11 cellular contexts compared by ENCODE assay signal in the genomic region with DNA sequence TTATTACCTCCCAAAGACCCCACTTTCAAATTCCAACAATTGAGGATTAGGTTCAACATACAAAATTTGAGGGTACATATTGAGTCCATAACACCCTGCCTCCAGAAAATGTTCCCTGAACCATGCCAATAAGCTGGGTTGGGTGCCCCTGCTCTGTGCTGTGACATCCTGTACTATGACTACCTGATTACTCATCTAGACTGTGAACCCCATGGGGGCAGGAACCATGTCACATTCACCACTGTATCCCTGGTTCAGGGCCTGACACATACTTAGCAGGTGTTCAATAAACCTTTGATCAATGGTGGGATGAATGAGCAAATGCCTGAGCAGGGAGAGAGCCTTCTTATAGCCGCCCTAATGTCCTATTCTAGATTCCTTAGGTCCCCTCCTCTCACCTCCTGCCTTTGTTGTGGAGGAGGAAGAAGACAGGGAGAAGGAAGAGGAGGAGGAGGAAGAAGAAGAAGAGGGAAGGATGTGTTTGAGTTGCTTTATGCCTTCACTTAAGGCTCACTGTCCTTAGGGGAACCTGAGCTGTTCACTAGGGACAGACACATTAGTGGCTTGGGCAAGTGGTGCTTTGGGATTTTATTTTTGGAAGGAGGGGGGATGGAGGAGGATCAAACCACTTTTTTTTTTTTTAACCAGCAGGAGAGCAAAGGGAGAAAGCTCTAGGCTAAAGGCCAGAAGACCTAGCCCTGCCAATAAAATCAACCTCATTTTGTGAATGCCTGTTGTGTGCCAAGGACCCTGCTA. TPM values are rescaled to one million over a fixed set of nuclear protein-coding genes. Genes with fewer than 3 reads are reported as not detected.
DNase-seq lines count a peak whose midpoint lies in the region; ATAC-seq and TF ChIP-seq lines count a peak whose summit lies in the region.
"Had no signal": no experiment of that assay in that cellular context is flagged by ENCODE, and none has a peak within 500 bp of the region (broad histone marks: within the 10 kb centered on the region; RNA-seq: fewer than 3 reads in every experiment).

No MANE protein-coding gene starts in this region.

- ATAC-seq in aorta (ENCODE audit: low FRiP score) = no peak
- ATAC-seq: pancreas had no signal

- H3K36me3 ChIP-seq in left ventricle myocardium inferior (peaks cover 57% of the 10 kb centered on the region), aorta (ENCODE audit: control insufficient read depth in 1 of 2, insufficient read depth in 2 of 2, low read length in 1 of 2) (no peaks in the 10 kb centered on the region)
- H3K36me3 ChIP-seq: cardiac muscle cell had no signal

- peak overlapping the region; percentile 42 for H3K27ac ChIP-seq in left ventricle myocardium inferior (replicated peaks)
- H3K27ac ChIP-seq in aorta (ENCODE audit: low read depth in 1 of 2, low read length in 2 of 2) = no peak overlapping the region
- H3K27ac ChIP-seq: cardiac muscle cell, pancreas had no signal

- TF ChIP-seq CTCF in left ventricle myocardium inferior (IDR thresholded peaks at IDR 0.05; ENCODE audit: borderline replicate concordance) = no peak

- no peaks in the 10 kb centered on the region for H3K27me3 ChIP-seq in left ventricle myocardium inferior (ENCODE audit: low read depth)
- no peaks in the 10 kb centered on the region for H3K27me3 ChIP-seq in aorta (ENCODE audit: control insufficient read depth in 1 of 2, insufficient read depth in 2 of 2, low read length in 1 of 2)
- H3K27me3 ChIP-seq: cardiac muscle cell, pancreas had no signal

- intact Hi-C loops in left ventricle myocardium inferior (cut with micrococcal nuclease) = no loop called here
- intact Hi-C loops in aorta (cut with DNase I) = no loop called here

- WGBS in aorta, 2 donors = 86 to 100% methylated on average over 1 of the region's 1 CpG

- H3K4me1 ChIP-seq in left ventricle myocardium inferior (peaks cover 51% of the 10 kb centered on the region), aorta (ENCODE audit: control insufficient read depth in 1 of 2, insufficient read depth in 2 of 2, low read length in 2 of 2) (no peaks in the 10 kb centered on the region)
- H3K4me1 ChIP-seq: pancreas had no signal

- no peak overlapping the region for H3K4me3 ChIP-seq in left ventricle myocardium inferior
- H3K4me3 ChIP-seq in aorta (ENCODE audit: low read length in 2 of 2) = no peak overlapping the region
- H3K4me3 ChIP-seq: cardiac muscle cell, pancreas had no signal

- H3K9me3 ChIP-seq in left ventricle myocardium inferior (replicated peaks) = no peaks in the 10 kb centered on the region
- H3K9me3 ChIP-seq in aorta (ENCODE audit: control insufficient read depth, low read length) = no peaks in the 10 kb centered on the region
- H3K9me3 ChIP-seq: pancreas had no signal

- DNase-seq in stimulated activated CD4-positive, alpha-beta T cell treated with anti-CD3 and anti-CD28 coated beads, Interleukin-2, amount 100 ng/mL, for 24 hours = peak; percentile 44 to 50
- DNase-seq in stimulated activated CD4-positive, alpha-beta T cell treated with anti-CD3 and anti-CD28 coated beads, Interleukin-12 subunit alpha, Interleukin-12 subunit beta, amount 100 ng/mL, for 4 hours = no peak
- DNase-seq in activated CD4-positive, alpha-beta T cell treated with anti-CD3 and anti-CD28 coated beads, Interleukin-2, amount 50 U/mL, for 48 hours = peak; percentile 34 to 51
- no peak for DNase-seq in left ventricle myocardium inferior
- DNase-seq in HuH-7 (ENCODE audit: low spot score) = no peak
- no peak for DNase-seq in NCI-H2081 (lab: John Stamatoyannopoulos, UW)
- no peak for DNase-seq in NCI-H526 treated with DMSO at 0.1 percent for 48 hours (lab: John Stamatoyannopoulos, UW)
- no peak for DNase-seq in aorta
- DNase-seq: pancreas had no signal

RNA-seq across cellular contexts. Expression of a gene that starts 21.3 kb away (rescaled TPM):
- 0.41 TPM for total RNA-seq in left ventricle myocardium inferior
- 1 to 10 TPM in 1 of 2 donors, under 1 TPM in 1; 0.84 to 6.3 TPM for total RNA-seq in aorta
- under 1 TPM in 1 of 2 donors, not detected in 1; 0.10 TPM for polyA plus RNA-seq in aorta
- total RNA-seq: SK-MEL-5 had no signal

Comparison
In these comparisons a context has a peak if more than half of its experiments do, and no peak if none do; other contexts are left out.
1. DNase-seq: peak in stimulated activated CD4-positive, alpha-beta T cell treated with anti-CD3 and anti-CD28 coated beads, Interleukin-2, amount 100 ng/mL, for 24 hours (2 of 2) and activated CD4-positive, alpha-beta T cell treated with anti-CD3 and anti-CD28 coated beads, Interleukin-2, amount 50 U/mL, for 48 hours (2 of 2); none in stimulated activated CD4-positive, alpha-beta T cell treated with anti-CD3 and anti-CD28 coated beads, Interleukin-12 subunit alpha, Interleukin-12 subunit beta, amount 100 ng/mL, for 4 hours (single experiment), left ventricle myocardium inferior (single experiment), HuH-7 (single experiment), NCI-H2081 (0 of 2), NCI-H526 treated with DMSO at 0.1 percent for 48 hours (single experiment) and aorta (0 of 2).